ENCODE assay signal across 10 cellular contexts in the genomic region with DNA sequence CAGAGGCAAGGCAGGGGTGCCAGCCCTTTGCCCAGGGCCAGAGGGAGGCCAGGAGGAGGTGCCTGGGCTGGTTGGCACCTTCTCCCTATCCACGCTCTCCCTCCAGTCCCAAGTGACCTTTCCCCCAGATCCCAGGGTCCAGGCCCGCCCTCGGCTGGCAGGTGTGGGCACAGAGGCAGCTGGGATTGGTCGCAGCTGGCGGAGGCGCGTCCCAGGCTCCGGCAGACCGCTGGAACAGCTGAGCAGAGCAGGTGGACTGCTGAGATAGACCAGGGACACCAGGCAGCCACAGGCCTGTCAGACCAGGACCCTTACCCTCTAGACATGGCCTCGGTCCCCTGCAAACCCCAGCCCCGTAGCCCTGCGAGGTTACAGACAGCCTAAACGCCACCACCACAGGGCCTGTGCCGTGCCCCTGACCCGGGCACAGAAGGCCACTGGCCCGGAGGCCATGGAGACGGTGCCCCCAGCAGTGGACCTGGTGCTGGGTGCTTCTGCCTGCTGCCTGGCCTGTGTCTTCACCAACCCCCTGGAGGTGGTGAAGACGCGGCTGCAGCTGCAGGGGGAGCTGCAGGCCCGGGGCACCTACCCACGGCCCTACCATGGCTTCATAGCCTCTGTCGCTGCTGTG. TPM values are rescaled to one million over a fixed set of nuclear protein-coding genes. Genes with fewer than 3 reads are reported as not detected.
A peak's percentile ranks its signal among the peaks of the same experiment; 100 is the strongest.
DNase-seq lines count a peak whose midpoint lies in the region; ATAC-seq, FAIRE-seq and TF ChIP-seq lines count a peak whose summit lies in the region.
"Had no signal": no experiment of that assay in that cellular context is flagged by ENCODE, and none has a peak within 500 bp of the region (broad histone marks: within the 10 kb centered on the region; RNA-seq: fewer than 3 reads in every experiment).

A gene (plus strand): TSS at position 224 of the 631 bp plus-strand sequence. CDS start 228 bp downstream, at position 452.

- FAIRE-seq in pancreas (lab: Jason Lieb, UNC) = no peak

- no peaks in the 10 kb centered on the region for H3K4me1 Mint-ChIP-seq in activated naive CD8-positive, alpha-beta T cell treated with anti-CD3 and anti-CD28 coated beads, Interleukin-2, amount 50 U/mL, for 24 hours

- TF ChIP-seq CTCF in fibroblast of villous mesenchyme (IDR thresholded peaks at IDR 0.05; ENCODE audit: insufficient read depth, low read depth, low read length) (peak; percentile 8), pancreas (IDR thresholded peaks at IDR 0.05) (no peak)

- DNase-seq in DMS 273 treated with DMSO at 0.1 percent for 48 hours (lab: John Stamatoyannopoulos, UW) (peak; percentile 22), NCI-H345 (lab: John Stamatoyannopoulos, UW) (peak; percentile 80), fibroblast of villous mesenchyme (ENCODE audit: low read depth) (no peak), pancreas (peak; percentile 92 to 99 (median 96))
- no peak for DNase-seq in activated naive CD8-positive, alpha-beta T cell treated with anti-CD3 and anti-CD28 coated beads, Interleukin-2, amount 50 U/mL, for 24 hours
- no peak for DNase-seq in stimulated activated CD4-positive, alpha-beta T cell treated with anti-CD3 and anti-CD28 coated beads, Interleukin-4, amount 100 ng/mL, for 1 hour
- DNase-seq: activated T-cell treated with anti-CD3 and anti-CD28 coated beads, Interleukin-2, amount 50 U/mL, for 4 hours; T-cell had no signal

- no peak within 1 kb of the TSS for H3K27ac Mint-ChIP-seq in activated naive CD8-positive, alpha-beta T cell treated with anti-CD3 and anti-CD28 coated beads, Interleukin-2, amount 50 U/mL, for 24 hours
- H3K27ac Mint-ChIP-seq: T-cell had no signal

- H3K9me3 ChIP-seq in pancreas = no peaks in the 10 kb centered on the region

- peaks cover 0 to 16% (median 13%) of the 10 kb centered on the region in 3 donors for H3K36me3 ChIP-seq in pancreas

- no peak within 1 kb of the TSS for H3K4me3 Mint-ChIP-seq in activated naive CD8-positive, alpha-beta T cell treated with anti-CD3 and anti-CD28 coated beads, Interleukin-2, amount 50 U/mL, for 24 hours
- H3K4me3 Mint-ChIP-seq: activated T-cell treated with anti-CD3 and anti-CD28 coated beads, Interleukin-2, amount 50 U/mL, for 4 hours; T-cell had no signal

- H3K27me3 Mint-ChIP-seq in activated naive CD8-positive, alpha-beta T cell treated with anti-CD3 and anti-CD28 coated beads, Interleukin-2, amount 50 U/mL, for 24 hours = no peaks in the 10 kb centered on the region
- H3K27me3 Mint-ChIP-seq: T-cell had no signal

- WGBS in pancreas, 2 donors = 20 to 23% methylated on average over 20 to 22 of the region's 22 CpGs

- ATAC-seq in pancreas (peak; percentile 88 to 91 (median 89)), GM21529 (IDR thresholded peaks at IDR 0.05; ENCODE audit: unreplicated experiment) (no peak), HG02938 (IDR thresholded peaks at IDR 0.05; ENCODE audit: unreplicated experiment) (no peak)
- ATAC-seq in activated naive CD8-positive, alpha-beta T cell treated with anti-CD3 and anti-CD28 coated beads, Interleukin-2, amount 50 U/mL, for 24 hours = no peak
- ATAC-seq: activated T-cell treated with anti-CD3 and anti-CD28 coated beads, Interleukin-2, amount 50 U/mL, for 4 hours; T-cell had no signal

- H3K9me3 Mint-ChIP-seq in activated naive CD8-positive, alpha-beta T cell treated with anti-CD3 and anti-CD28 coated beads, Interleukin-2, amount 50 U/mL, for 24 hours = no peaks in the 10 kb centered on the region
- H3K9me3 Mint-ChIP-seq: activated T-cell treated with anti-CD3 and anti-CD28 coated beads, Interleukin-2, amount 50 U/mL, for 4 hours; T-cell had no signal

- H3K27ac ChIP-seq in pancreas = peak within 1 kb of the TSS; percentile 79 to 97 (median 84)

- peaks cover 32 to 37% (median 37%) of the 10 kb centered on the region in 3 donors for H3K4me1 ChIP-seq in pancreas

- no peaks in the 10 kb centered on the region for H3K27me3 ChIP-seq in pancreas

- intact Hi-C loops in pancreas (cut with DNase I) = loop anchor here in 1 of 3 donors (10.0 kb wide), 1 partner anchor 141 kb away; no protein-coding TSS in a partner anchor

- peaks cover 2% of the 10 kb centered on the region for H3K36me3 Mint-ChIP-seq in activated naive CD8-positive, alpha-beta T cell treated with anti-CD3 and anti-CD28 coated beads, Interleukin-2, amount 50 U/mL, for 24 hours (ENCODE audit: low read depth)

- H3K4me3 ChIP-seq in fibroblast of villous mesenchyme (ENCODE audit: low read depth, low read length) (no peak within 1 kb of the TSS), pancreas (peak within 1 kb of the TSS in 2 of 4 donors; percentile 12 to 20)

RNA-seq across cellular contexts. Expression of the gene that starts here (rescaled TPM):
- total RNA-seq in fibroblast of villous mesenchyme (under 0.01 and 0.43 TPM in 2 replicates), pancreas (1 to 10 TPM in 5 of 6 donors, under 1 TPM in 1; 0.57 to 1.9 (median 1.8) TPM)
- polyA plus RNA-seq in pancreas = 1 to 10 TPM; 6.1 to 6.9 TPM

Comparison
In these comparisons a context has a peak if more than half of its experiments do, and no peak if none do; other contexts are left out.
1. DNase-seq: peak in DMS 273 treated with DMSO at 0.1 percent for 48 hours (single experiment), NCI-H345 (single experiment) and pancreas (6 of 6); none in fibroblast of villous mesenchyme (single experiment), activated naive CD8-positive, alpha-beta T cell treated with anti-CD3 and anti-CD28 coated beads, Interleukin-2, amount 50 U/mL, for 24 hours (single experiment) and stimulated activated CD4-positive, alpha-beta T cell treated with anti-CD3 and anti-CD28 coated beads, Interleukin-4, amount 100 ng/mL, for 1 hour (single experiment).
2. ATAC-seq: peak in pancreas (4 of 4); none in activated naive CD8-positive, alpha-beta T cell treated with anti-CD3 and anti-CD28 coated beads, Interleukin-2, amount 50 U/mL, for 24 hours (single experiment), GM21529 (single experiment) and HG02938 (single experiment).